ENCODE assay signal across 7 cellular contexts in the genomic region with DNA sequence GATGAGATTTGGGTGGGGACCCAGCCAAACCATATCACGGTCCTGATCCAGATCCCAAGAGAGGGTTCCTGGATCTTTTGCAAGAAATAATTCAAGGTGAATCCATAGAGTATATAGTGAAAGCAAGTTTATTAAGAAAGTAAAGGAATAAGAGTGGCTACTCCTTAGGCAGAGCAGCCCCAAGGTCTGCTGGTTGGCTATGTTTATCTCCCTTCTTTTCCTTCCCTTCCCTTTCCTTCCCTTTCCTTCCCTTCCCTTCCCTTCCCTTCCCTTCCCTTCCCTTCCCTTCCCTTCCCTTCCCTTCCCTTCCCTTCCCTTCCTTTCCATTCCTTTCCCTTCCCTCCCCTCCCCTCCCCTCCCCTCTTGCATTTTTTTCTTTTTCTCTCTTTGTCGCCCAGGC.
"Had no signal": no experiment of that assay in that cellular context is flagged by ENCODE, and none has a peak within 500 bp of the region (broad histone marks: within the 10 kb centered on the region; RNA-seq: fewer than 3 reads in every experiment).

No MANE protein-coding gene starts in this region.

- DNase-seq: GDM1 had no signal

- ATAC-seq: GM12878 had no signal

- FAIRE-seq: G401.6, GM12878, GM12891, GM12892, GM18507, GM19239 had no signal

- H3K4me3 ChIP-seq: GM12878 had no signal
